1 cellular context compared by ENCODE assay signal in genomic region chr18:697771-698170, GRCh38.
TF ChIP-seq lines count a peak whose summit lies in the region.

No MANE protein-coding gene starts in this region.

TF ChIP-seq in K562, 482 proteins besides CTCF, POLR2A, EP300 and RAD21:
- TF ChIP-seq RCOR1 (IDR thresholded peaks at IDR 0.05; ENCODE audit: borderline replicate concordance in 1 of 2, low read depth in 2 of 2, low read length in 2 of 2) (no peak), HNRNPUL1 (IDR thresholded peaks at IDR 0.05; ENCODE audit: low read length) (no peak), GABPB2 (CRISPR knock-in tag; conservative IDR thresholded peaks at IDR 0.05) (no peak), KAT8 (IDR thresholded peaks at IDR 0.05; ENCODE audit: low read depth) (no peak), KDM5B (IDR thresholded peaks at IDR 0.05; ENCODE audit: insufficient replicate concordance, low read depth, low read length) (no peak), CEBPB (tag; IDR thresholded peaks at IDR 0.05) (peak; percentile 44), NEUROD1 (IDR thresholded peaks at IDR 0.05; ENCODE audit: borderline replicate concordance, low read depth, low read length, partially characterized antibody) (no peak)
- TF ChIP-seq, protein P1, sequence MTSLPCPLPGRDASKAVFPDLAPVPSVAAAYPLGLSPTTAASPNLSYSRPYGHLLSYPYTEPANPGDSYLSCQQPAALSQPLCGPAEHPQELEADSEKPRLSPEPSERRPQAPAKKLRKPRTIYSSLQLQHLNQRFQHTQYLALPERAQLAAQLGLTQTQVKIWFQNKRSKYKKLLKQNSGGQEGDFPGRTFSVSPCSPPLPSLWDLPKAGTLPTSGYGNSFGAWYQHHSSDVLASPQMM (CRISPR knock-in tag; IDR thresholded peaks at IDR 0.05): no peak
